Comparison of ENCODE assay signal across 16 cellular contexts in the genomic region with DNA sequence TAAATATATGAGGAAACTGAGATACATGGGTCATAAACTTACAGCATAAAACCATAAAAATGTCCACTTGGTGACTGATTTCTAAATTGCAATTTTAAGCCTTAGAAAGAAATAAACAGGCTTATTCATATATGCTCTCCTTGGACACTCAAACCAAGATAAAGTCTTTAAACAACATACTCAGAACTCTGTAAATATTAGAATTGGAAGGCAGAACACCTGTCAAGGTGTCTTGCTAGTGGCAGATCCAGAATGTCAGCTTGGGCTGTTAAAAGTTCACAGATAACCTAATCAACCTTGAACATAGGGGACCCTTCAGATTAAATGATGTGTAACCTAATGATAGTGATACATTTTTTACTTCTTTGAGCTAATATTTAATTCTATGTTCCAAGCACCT.
A peak's percentile ranks its signal among the peaks of the same experiment; 100 is the strongest.
DNase-seq lines count a peak whose midpoint lies in the region; ATAC-seq and TF ChIP-seq lines count a peak whose summit lies in the region.
"Had no signal": no experiment of that assay in that cellular context is flagged by ENCODE, and none has a peak within 500 bp of the region (broad histone marks: within the 10 kb centered on the region; RNA-seq: fewer than 3 reads in every experiment).

No MANE protein-coding gene starts in this region.

- peaks cover 20% of the 10 kb centered on the region for H3K4me1 ChIP-seq in Caco-2
- H3K4me1 ChIP-seq: BLaER1, HAP-1 had no signal

- H3K9me3 ChIP-seq in Caco-2: peaks cover 8% of the 10 kb centered on the region
- H3K9me3 ChIP-seq: HAP-1 had no signal

- H3K36me3 Mint-ChIP-seq in Caco-2 (ENCODE audit: insufficient read depth, unreplicated experiment): no peaks in the 10 kb centered on the region
- H3K36me3 Mint-ChIP-seq: CD4-positive, CD25-positive, alpha-beta regulatory T cell; CD8-positive, alpha-beta T cell had no signal

- no peak overlapping the region for H3K27ac Mint-ChIP-seq in Caco-2 (ENCODE audit: unreplicated experiment)
- H3K27ac Mint-ChIP-seq: B cell; CD4-positive, CD25-positive, alpha-beta regulatory T cell; CD8-positive, alpha-beta T cell had no signal

- H3K4me3 Mint-ChIP-seq in Caco-2 (ENCODE audit: unreplicated experiment): no peak overlapping the region
- H3K4me3 Mint-ChIP-seq: B cell; CD4-positive, CD25-positive, alpha-beta regulatory T cell; CD8-positive, alpha-beta T cell had no signal

- no peak overlapping the region for H3K4me3 ChIP-seq in Caco-2 (ENCODE audit: low read depth, low read length)
- H3K4me3 ChIP-seq: BLaER1, HAP-1 had no signal

- peak; percentile 29 to 34 for DNase-seq in Caco-2
- DNase-seq in DMS79 (lab: John Stamatoyannopoulos, UW): peak; percentile 25
- no peak for DNase-seq in NK-92 treated with Interleukin-12 subunit alpha and Interleukin-12 subunit beta, amount 100 ng/mL, for 24 hours (lab: John Stamatoyannopoulos, UW)
- no peak for DNase-seq in HEK293T (ENCODE audit: extremely low spot score)
- DNase-seq in DMS 273 treated with DMSO at 0.1 percent for 48 hours (lab: John Stamatoyannopoulos, UW): no peak
- DNase-seq: CD4-positive, CD25-positive, alpha-beta regulatory T cell; CD8-positive, alpha-beta T cell; DND-41; GOT3 had no signal

- H3K9me3 Mint-ChIP-seq in Caco-2 (ENCODE audit: unreplicated experiment): peaks cover 16% of the 10 kb centered on the region
- H3K9me3 Mint-ChIP-seq: CD8-positive, alpha-beta T cell had no signal

- intact Hi-C loops in Caco-2 (cut with micrococcal nuclease; ENCODE audit: unreplicated experiment): loop anchor here (1.0 to 5.0 kb wide), 2 partner anchors 22 to 230 kb away; no protein-coding TSS in a partner anchor

- no peaks in the 10 kb centered on the region for H3K27me3 Mint-ChIP-seq in Caco-2 (ENCODE audit: insufficient read depth, unreplicated experiment)
- H3K27me3 Mint-ChIP-seq: CD4-positive, CD25-positive, alpha-beta regulatory T cell had no signal

- H3K36me3 ChIP-seq in Caco-2 (ENCODE audit: control insufficient read depth, insufficient read depth, low read length): no peaks in the 10 kb centered on the region
- H3K36me3 ChIP-seq: BLaER1, HAP-1 had no signal

- no peak for ATAC-seq in GM21717 (IDR thresholded peaks at IDR 0.05; ENCODE audit: unreplicated experiment)
- ATAC-seq: CD8-positive, alpha-beta T cell had no signal

- peak overlapping the region; percentile 42 for H3K27ac ChIP-seq in 22Rv1
- H3K27ac ChIP-seq in VCaP: peak overlapping the region; percentile 69
- H3K27ac ChIP-seq: BLaER1, C4-2B had no signal

- POLR2A ChIA-PET in Caco-2 (lab: Charles Lee) (no interaction called here), HEK293T (lab: Yijun Ruan, JAX) (no interaction called here)

- CTCF ChIA-PET in Caco-2 (lab: Charles Lee) (no interaction called here), HEK293T (lab: Yijun Ruan, JAX) (no interaction called here)

- no peak for TF ChIP-seq CTCF in 22Rv1 (IDR thresholded peaks at IDR 0.05)
- TF ChIP-seq CTCF in Caco-2 (IDR thresholded peaks at IDR 0.05; ENCODE audit: insufficient read depth in 1 of 2, low read depth in 1 of 2, low read length in 1 of 2, severe bottlenecking in 1 of 2, unreplicated experiment in 1 of 2): no peak
- no peak for TF ChIP-seq CTCF in VCaP (conservative IDR thresholded peaks at IDR 0.05)

- BruUV-seq in Caco-2 (replicated peaks; lab: Mats Ljungman, UMichigan): no TSS peak

- no peaks in the 10 kb centered on the region for H3K27me3 ChIP-seq in Caco-2 (replicated peaks; ENCODE audit: control insufficient read depth, insufficient read depth, low read length)
- H3K27me3 ChIP-seq: BLaER1 had no signal

- peaks cover 6% of the 10 kb centered on the region for H3K4me1 Mint-ChIP-seq in Caco-2 (ENCODE audit: low read depth, unreplicated experiment)
- H3K4me1 Mint-ChIP-seq: B cell; CD4-positive, CD25-positive, alpha-beta regulatory T cell had no signal

TF ChIP-seq in HEK293T, 16 proteins besides CTCF, POLR2A, EP300 and RAD21:
- no peak for TF ChIP-seq LEF1 (IDR thresholded peaks at IDR 0.05; ENCODE audit: borderline replicate concordance)
- no peak for TF ChIP-seq ZNF384 (IDR thresholded peaks at IDR 0.05)
- no peak for TF ChIP-seq CTBP1 (IDR thresholded peaks at IDR 0.05; ENCODE audit: borderline replicate concordance)
- no peak for TF ChIP-seq FOXM1 (IDR thresholded peaks at IDR 0.05; ENCODE audit: borderline replicate concordance)
- TF ChIP-seq NFRKB (IDR thresholded peaks at IDR 0.05): no peak
- TF ChIP-seq ARNT (IDR thresholded peaks at IDR 0.05): no peak

Comparison
In these comparisons a context has a peak if more than half of its experiments do, and no peak if none do; other contexts are left out.
1. DNase-seq: peak in Caco-2 (2 of 2) and DMS79 (single experiment); none in NK-92 treated with Interleukin-12 subunit alpha and Interleukin-12 subunit beta, amount 100 ng/mL, for 24 hours (single experiment), HEK293T (single experiment) and DMS 273 treated with DMSO at 0.1 percent for 48 hours (single experiment).